In the genomic region with DNA sequence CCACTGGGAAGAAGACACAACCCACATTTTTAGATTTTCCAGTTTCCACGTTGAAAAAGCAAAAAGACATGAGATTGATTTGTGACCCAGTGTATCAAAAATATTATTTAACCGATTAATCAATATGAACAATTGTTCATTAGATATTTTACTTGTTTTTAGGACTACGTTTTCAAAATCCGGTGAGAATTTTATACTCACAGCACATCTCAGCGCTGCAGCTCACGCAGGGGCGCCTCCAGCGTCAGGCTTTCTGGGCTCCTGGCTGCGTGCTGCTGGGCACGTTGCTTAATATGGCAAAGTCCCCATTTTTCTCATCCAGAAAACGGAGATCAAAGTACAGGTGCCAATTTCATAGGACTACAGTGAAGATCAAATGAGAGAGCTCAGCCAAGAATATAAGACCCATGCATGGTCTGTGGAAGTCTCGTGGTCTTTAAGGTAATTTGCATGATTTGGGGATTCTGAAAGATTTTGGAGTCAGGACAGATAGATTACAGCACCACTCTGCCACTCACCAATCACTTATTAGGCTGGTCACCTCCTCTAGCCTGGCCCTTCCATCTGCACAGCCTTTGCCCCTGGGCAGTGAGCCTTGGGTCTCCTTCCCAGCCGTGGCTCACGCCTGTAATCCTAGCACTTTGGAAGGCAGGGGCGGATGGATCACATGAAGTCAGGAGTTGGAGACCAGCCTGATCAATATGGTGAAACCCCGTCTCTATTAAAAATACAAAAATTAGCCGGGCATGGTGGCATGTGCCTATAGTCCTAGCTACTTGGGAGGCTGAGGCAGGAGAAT, we compare ENCODE assay signal across 8 cellular contexts. TPM values are rescaled to one million over a fixed set of nuclear protein-coding genes. Genes with fewer than 3 reads are reported as not detected.
DNase-seq lines count a peak whose midpoint lies in the region; ATAC-seq and TF ChIP-seq lines count a peak whose summit lies in the region.

No MANE protein-coding gene starts in this region.

- ATAC-seq in body of pancreas (peak; percentile 18), HG03159 (IDR thresholded peaks at IDR 0.05; ENCODE audit: unreplicated experiment) (no peak), HG02678 (IDR thresholded peaks at IDR 0.05; ENCODE audit: unreplicated experiment) (no peak)

- H3K27me3 ChIP-seq in body of pancreas: no peaks in the 10 kb centered on the region
- no peaks in the 10 kb centered on the region for H3K27me3 ChIP-seq in subcutaneous abdominal adipose tissue (ENCODE audit: control insufficient read depth in 5 of 5, insufficient read depth in 4 of 5, low read length in 5 of 5)

- no peak for TF ChIP-seq CTCF in body of pancreas (IDR thresholded peaks at IDR 0.05)
- no peak for TF ChIP-seq CTCF in GM10266 (IDR thresholded peaks at IDR 0.05; ENCODE audit: control insufficient read depth, insufficient read depth, low read depth, missing control alignments)

- peak overlapping the region in 4 of 5 donors; percentile 48 to 82 (median 67) for H3K9ac ChIP-seq in subcutaneous abdominal adipose tissue (ENCODE audit: low read length in 5 of 5)

- WGBS in body of pancreas, 2 donors: 21 to 22% methylated on average over 17 of the region's 17 CpGs

- peak overlapping the region in 1 of 2 donors; percentile 28 for H3K4me3 ChIP-seq in body of pancreas
- peak overlapping the region in 4 of 5 donors; percentile 78 to 88 (median 83) for H3K4me3 ChIP-seq in subcutaneous abdominal adipose tissue (ENCODE audit: low read depth in 1 of 5, low read length in 5 of 5)

- no peaks in the 10 kb centered on the region for H3K36me3 ChIP-seq in body of pancreas (replicated peaks in 1 of 2; ENCODE audit: insufficient read depth in 1 of 2, low read depth in 2 of 2)
- H3K36me3 ChIP-seq in subcutaneous abdominal adipose tissue (ENCODE audit: control insufficient read depth in 5 of 5, insufficient read depth in 5 of 5, low read length in 5 of 5): no peaks in the 10 kb centered on the region

- peak; percentile 28 for DNase-seq in COR-L47 (lab: John Stamatoyannopoulos, UW)
- DNase-seq in NCI-H1105 treated with DMSO at 0.1 percent for 48 hours (lab: John Stamatoyannopoulos, UW): peak; percentile 57
- peak in 1 of 4 donors; percentile 44 for DNase-seq in body of pancreas
- peak; percentile 56 for DNase-seq in left kidney (ENCODE audit: low read depth, low spot score)
- DNase-seq in GM10266 (ENCODE audit: extremely low spot score): no peak

- intact Hi-C loops in body of pancreas (cut with DNase I): no loop called here

- H3K9me3 ChIP-seq in body of pancreas: no peaks in the 10 kb centered on the region
- no peaks in the 10 kb centered on the region for H3K9me3 ChIP-seq in subcutaneous abdominal adipose tissue (ENCODE audit: control insufficient read depth in 5 of 5, low read length in 5 of 5)

- H3K27ac ChIP-seq in body of pancreas (peak overlapping the region; percentile 60 to 98 (median 91)), subcutaneous abdominal adipose tissue (ENCODE audit: low read depth, low read length) (peak overlapping the region; percentile 72)

- H3K4me1 ChIP-seq in body of pancreas: peaks cover 21% of the 10 kb centered on the region
- peaks cover 5 to 43% (median 39%) of the 10 kb centered on the region in 5 donors for H3K4me1 ChIP-seq in subcutaneous abdominal adipose tissue (ENCODE audit: control insufficient read depth in 5 of 5, insufficient read depth in 5 of 5, low read length in 5 of 5)

- no peak for TF ChIP-seq POLR2A in body of pancreas (IDR thresholded peaks at IDR 0.05)

RNA-seq across cellular contexts. Expression of a gene that starts 36.2 kb away (rescaled TPM):
- 100 to 1,000 TPM in 1 of 2 donors, 10 to 100 TPM in 1; 61.7 to 156 TPM for total RNA-seq in body of pancreas

RNA-seq across cellular contexts. Expression of a gene that starts 49.4 kb away (rescaled TPM):
- total RNA-seq in body of pancreas: 10 to 100 TPM; 77.5 to 78.1 TPM
